ENCODE assay signal across 12 cellular contexts in genomic region chr2:227466887-227467285, GRCh38. TPM values are rescaled to one million over a fixed set of nuclear protein-coding genes. Genes with fewer than 3 reads are reported as not detected.
A peak's percentile ranks its signal among the peaks of the same experiment; 100 is the strongest.
DNase-seq lines count a peak whose midpoint lies in the region; ATAC-seq and TF ChIP-seq lines count a peak whose summit lies in the region.
"Had no signal": no experiment of that assay in that cellular context is flagged by ENCODE, and none has a peak within 500 bp of the region (broad histone marks: within the 10 kb centered on the region; RNA-seq: fewer than 3 reads in every experiment).

No MANE protein-coding gene starts in this region.

- no peaks in the 10 kb centered on the region for H3K36me3 Mint-ChIP-seq in stimulated activated naive CD8-positive, alpha-beta T cell treated with anti-CD3 and anti-CD28 coated beads, Interleukin-15, Interleukin-2, amounts not matched to agents 100 ng/mL and 50 ng/mL, for 24 hours (ENCODE audit: low read depth)
- no peaks in the 10 kb centered on the region for H3K36me3 Mint-ChIP-seq in activated naive CD8-positive, alpha-beta T cell treated with anti-CD3 and anti-CD28 coated beads, Interleukin-2, amount 10 ng/mL, durations not matched to agents 7 days and 5 days
- no peaks in the 10 kb centered on the region for H3K36me3 Mint-ChIP-seq in nephron progenitor cell (ENCODE audit: low read depth)

- H3K14ac ChIP-seq in mesenchymal stem cell (ENCODE audit: low read length in 2 of 2) = peak overlapping the region in 1 of 2 experiments; percentile 62

- peak overlapping the region; percentile 36 for H2AK5ac ChIP-seq in mesenchymal stem cell (ENCODE audit: low read length, severe bottlenecking)

- DNase-seq in stimulated activated naive CD8-positive, alpha-beta T cell treated with anti-CD3 and anti-CD28 coated beads, Interleukin-15, Interleukin-2, amounts not matched to agents 100 U/mL and 50 U/mL, for 24 hours = no peak
- DNase-seq in activated naive CD8-positive, alpha-beta T cell treated with anti-CD3 and anti-CD28 coated beads, Interleukin-2, amount 10 ng/mL, durations not matched to agents 7 days and 5 days = no peak
- DNase-seq in mesenchymal stem cell (no peak), T-helper 2 cell (no peak), nephron progenitor cell (no peak)
- DNase-seq: NCI-H1105, NCI-H774 had no signal

- POLR2A ChIA-PET in activated naive CD8-positive, alpha-beta T cell treated with anti-CD3 and anti-CD28 coated beads, Interleukin-2, amount 10 ng/mL, durations not matched to agents 7 days and 5 days (lab: Charles Lee) = no interaction called here

- H3K18ac ChIP-seq in mesenchymal stem cell (ENCODE audit: low read depth in 1 of 2, low read length in 2 of 2) = peak overlapping the region; percentile 38 to 67

- H3K4me2 ChIP-seq in mesenchymal stem cell (ENCODE audit: low read length, poor library complexity, severe bottlenecking) = no peak overlapping the region

- peak overlapping the region in 1 of 2 experiments; percentile 50 for H3K4ac ChIP-seq in mesenchymal stem cell (ENCODE audit: low read depth in 1 of 2, low read length in 2 of 2)

- H3K4me1 ChIP-seq in mesenchymal stem cell (ENCODE audit: control insufficient read depth, insufficient read depth, low read depth, low read length) = peaks cover 6% of the 10 kb centered on the region

- H3K27me3 ChIP-seq in mesenchymal stem cell (ENCODE audit: control insufficient read depth in 1 of 2, insufficient read depth in 1 of 2, low read length in 2 of 2) = no peaks in the 10 kb centered on the region
- H3K27me3 ChIP-seq: BLaER1 treated with 17β-estradiol and CSF1 and Interleukin-3, amounts not matched to agents 10 nM and 100 nM had no signal

- no peaks in the 10 kb centered on the region for H3K9me3 ChIP-seq in mesenchymal stem cell (ENCODE audit: control insufficient read depth, low read length)
- H3K9me3 ChIP-seq: BLaER1 treated with 17β-estradiol and CSF1 and Interleukin-3, amounts not matched to agents 10 nM and 100 nM; mucosa of descending colon had no signal

- H3K79me1 ChIP-seq in mesenchymal stem cell (replicated peaks; ENCODE audit: low read length, poor library complexity, severe bottlenecking) = no peaks in the 10 kb centered on the region

- H3K23ac ChIP-seq in mesenchymal stem cell (ENCODE audit: low read length in 2 of 2) = no peak overlapping the region

- peaks cover 72% of the 10 kb centered on the region for H3K4me1 Mint-ChIP-seq in stimulated activated naive CD8-positive, alpha-beta T cell treated with anti-CD3 and anti-CD28 coated beads, Interleukin-15, Interleukin-2, amounts not matched to agents 100 ng/mL and 50 ng/mL, for 24 hours (ENCODE audit: low read depth)
- H3K4me1 Mint-ChIP-seq in activated naive CD8-positive, alpha-beta T cell treated with anti-CD3 and anti-CD28 coated beads, Interleukin-2, amount 10 ng/mL, durations not matched to agents 7 days and 5 days = peaks cover 47% of the 10 kb centered on the region
- no peaks in the 10 kb centered on the region for H3K4me1 Mint-ChIP-seq in nephron progenitor cell

- H3K9ac ChIP-seq in mesenchymal stem cell (ENCODE audit: low read length) = peak overlapping the region; percentile 82
- H3K9ac ChIP-seq: BLaER1 treated with 17β-estradiol and CSF1 and Interleukin-3, amounts not matched to agents 10 nM and 100 nM had no signal

- H3K9me3 Mint-ChIP-seq in stimulated activated naive CD8-positive, alpha-beta T cell treated with anti-CD3 and anti-CD28 coated beads, Interleukin-15, Interleukin-2, amounts not matched to agents 100 ng/mL and 50 ng/mL, for 24 hours = no peaks in the 10 kb centered on the region
- H3K9me3 Mint-ChIP-seq in activated naive CD8-positive, alpha-beta T cell treated with anti-CD3 and anti-CD28 coated beads, Interleukin-2, amount 10 ng/mL, durations not matched to agents 7 days and 5 days = no peaks in the 10 kb centered on the region
- H3K9me3 Mint-ChIP-seq in nephron progenitor cell = no peaks in the 10 kb centered on the region

- H3K27ac ChIP-seq in mesenchymal stem cell (ENCODE audit: low read length, poor library complexity, severe bottlenecking) = peak overlapping the region; percentile 86

- no peak overlapping the region for H2BK15ac ChIP-seq in mesenchymal stem cell (ENCODE audit: low read depth, poor library complexity, severe bottlenecking)

- H2AFZ ChIP-seq in mesenchymal stem cell (ENCODE audit: low read depth, low read length) = peak overlapping the region; percentile 49

- ATAC-seq in stimulated activated naive CD8-positive, alpha-beta T cell treated with anti-CD3 and anti-CD28 coated beads, Interleukin-15, Interleukin-2, amounts not matched to agents 100 U/mL and 50 U/mL, for 24 hours = no peak
- no peak for ATAC-seq in activated naive CD8-positive, alpha-beta T cell treated with anti-CD3 and anti-CD28 coated beads, Interleukin-2, amount 10 ng/mL, durations not matched to agents 7 days and 5 days (ENCODE audit: low read depth)
- no peak for ATAC-seq in HG02588 (IDR thresholded peaks at IDR 0.05; ENCODE audit: unreplicated experiment)
- no peak for ATAC-seq in HG02884 (IDR thresholded peaks at IDR 0.05; ENCODE audit: unreplicated experiment)

- H4K91ac ChIP-seq in mesenchymal stem cell (ENCODE audit: low read length) = peak overlapping the region; percentile 67

- no peak for TF ChIP-seq CTCF in nephron progenitor cell (IDR thresholded peaks at IDR 0.05)

- H3K4me3 Mint-ChIP-seq in stimulated activated naive CD8-positive, alpha-beta T cell treated with anti-CD3 and anti-CD28 coated beads, Interleukin-15, Interleukin-2, amounts not matched to agents 100 ng/mL and 50 ng/mL, for 24 hours = peak overlapping the region; percentile 4
- no peak overlapping the region for H3K4me3 Mint-ChIP-seq in activated naive CD8-positive, alpha-beta T cell treated with anti-CD3 and anti-CD28 coated beads, Interleukin-2, amount 10 ng/mL, durations not matched to agents 7 days and 5 days
- H3K4me3 Mint-ChIP-seq in nephron progenitor cell = no peak overlapping the region

- peak overlapping the region; percentile 80 for H4K8ac ChIP-seq in mesenchymal stem cell (ENCODE audit: low read length)

- peak overlapping the region; percentile 66 for H2BK5ac ChIP-seq in mesenchymal stem cell (ENCODE audit: low read depth, low read length, poor library complexity, severe bottlenecking)

- H2BK120ac ChIP-seq in mesenchymal stem cell (ENCODE audit: low read depth, low read length) = peak overlapping the region; percentile 73

- peak overlapping the region in 1 of 2 experiments; percentile 59 for H3K4me3 ChIP-seq in mesenchymal stem cell (ENCODE audit: insufficient read depth in 1 of 2, low read depth in 1 of 2, low read length in 2 of 2)
- H3K4me3 ChIP-seq: BLaER1 treated with 17β-estradiol and CSF1 and Interleukin-3, amounts not matched to agents 10 nM and 100 nM; mucosa of descending colon had no signal

- H2BK12ac ChIP-seq in mesenchymal stem cell (ENCODE audit: low read length in 2 of 2) = peak overlapping the region in 1 of 2 experiments; percentile 90

- H3K27me3 Mint-ChIP-seq in stimulated activated naive CD8-positive, alpha-beta T cell treated with anti-CD3 and anti-CD28 coated beads, Interleukin-15, Interleukin-2, amounts not matched to agents 100 ng/mL and 50 ng/mL, for 24 hours = no peaks in the 10 kb centered on the region
- no peaks in the 10 kb centered on the region for H3K27me3 Mint-ChIP-seq in activated naive CD8-positive, alpha-beta T cell treated with anti-CD3 and anti-CD28 coated beads, Interleukin-2, amount 10 ng/mL, durations not matched to agents 7 days and 5 days
- peaks cover 7% of the 10 kb centered on the region for H3K27me3 Mint-ChIP-seq in nephron progenitor cell (ENCODE audit: low read depth, poor library complexity)

- H3K36me3 ChIP-seq in mesenchymal stem cell (ENCODE audit: control insufficient read depth in 1 of 2, insufficient read depth in 2 of 2, low read depth in 1 of 2, low read length in 2 of 2) = no peaks in the 10 kb centered on the region
- H3K36me3 ChIP-seq: BLaER1 treated with 17β-estradiol and CSF1 and Interleukin-3, amounts not matched to agents 10 nM and 100 nM had no signal

- 94% methylated on average over 4 of the region's 4 CpGs for WGBS in mesenchymal stem cell

- H3K27ac Mint-ChIP-seq in stimulated activated naive CD8-positive, alpha-beta T cell treated with anti-CD3 and anti-CD28 coated beads, Interleukin-15, Interleukin-2, amounts not matched to agents 100 ng/mL and 50 ng/mL, for 24 hours = peak overlapping the region; percentile 61
- H3K27ac Mint-ChIP-seq in activated naive CD8-positive, alpha-beta T cell treated with anti-CD3 and anti-CD28 coated beads, Interleukin-2, amount 10 ng/mL, durations not matched to agents 7 days and 5 days = peak overlapping the region; percentile 42
- no peak overlapping the region for H3K27ac Mint-ChIP-seq in nephron progenitor cell

RNA-seq across cellular contexts. Expression of gene AGFG1, which starts 5.1 kb away (rescaled TPM):
- 10 to 100 TPM; 57.9 to 59.2 TPM for total RNA-seq in activated naive CD8-positive, alpha-beta T cell treated with anti-CD3 and anti-CD28 coated beads, Interleukin-2, amount 10 ng/mL, durations not matched to agents 7 days and 5 days
- polyA plus RNA-seq in mesenchymal stem cell (2013, experiment 1 of 2) = 33.6 TPM
- 33.5 TPM for polyA plus RNA-seq in mesenchymal stem cell (2013, experiment 2 of 2)
